ENCODE assay signal across 8 cellular contexts in the genomic region with DNA sequence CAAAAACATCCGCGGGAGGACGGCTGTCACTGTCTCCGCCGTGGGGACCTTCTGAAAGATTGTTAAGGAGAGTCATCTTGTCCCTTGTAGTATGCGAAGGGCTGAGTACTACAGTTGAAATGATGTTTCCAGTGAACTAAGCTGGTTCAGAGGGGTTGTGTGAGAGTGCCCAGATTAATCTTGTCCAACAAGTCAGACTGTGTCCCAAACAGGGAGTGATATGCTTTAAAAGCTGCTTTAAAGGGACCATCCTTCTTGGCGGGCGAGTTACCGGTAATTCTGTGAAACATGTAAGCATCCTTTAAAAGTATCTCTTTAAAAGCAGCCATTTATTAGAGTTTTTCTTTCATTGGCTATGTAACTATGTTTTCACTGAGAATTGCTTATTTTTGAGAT. TPM values are rescaled to one million over a fixed set of nuclear protein-coding genes. Genes with fewer than 3 reads are reported as not detected.
A peak's percentile ranks its signal among the peaks of the same experiment; 100 is the strongest.
DNase-seq lines count a peak whose midpoint lies in the region; ATAC-seq and TF ChIP-seq lines count a peak whose summit lies in the region.

No MANE protein-coding gene starts in this region.

- H3K27ac ChIP-seq in SK-N-SH (ENCODE audit: low read depth in 2 of 2, low read length in 1 of 2): peak overlapping the region; percentile 75 to 88; a peak in 3 of 4 replicates

- H3F3A ChIP-seq in SK-N-SH (replicated peaks; ENCODE audit: insufficient read depth): peaks cover 3% of the 10 kb centered on the region

- no peaks in the 10 kb centered on the region for H3K36me3 ChIP-seq in GM06990 (ENCODE audit: control insufficient read depth, insufficient read depth, low read length)
- H3K36me3 ChIP-seq in SK-N-SH (replicated peaks in 1 of 2; ENCODE audit: control insufficient read depth in 1 of 2, insufficient read depth in 2 of 2, low read length in 1 of 2): peaks cover 0 to 13% of the 10 kb centered on the region in 2 experiments

- TF ChIP-seq RAD21 in SK-N-SH (IDR thresholded peaks at IDR 0.05; ENCODE audit: low read length): no peak

- in situ Hi-C loops in GM13976 (cut with MboI; ENCODE audit: low sequenced_read_pairs, unreplicated experiment): no loop called here

- H3K4me1 ChIP-seq in SK-N-SH (ENCODE audit: control insufficient read depth in 1 of 2, insufficient read depth in 2 of 2, low read depth in 1 of 2, low read length in 1 of 2): peaks cover 3 to 6% of the 10 kb centered on the region in 2 experiments; a peak in 3 of 4 replicates

- H3K27me3 ChIP-seq in GM06990 (replicated peaks; ENCODE audit: control insufficient read depth, insufficient read depth, low read length) (no peaks in the 10 kb centered on the region), SK-N-SH (ENCODE audit: insufficient read depth) (no peaks in the 10 kb centered on the region)

- H3K36me3 Mint-ChIP-seq in progenitor cell of endocrine pancreas (ENCODE audit: insufficient read depth): no peaks in the 10 kb centered on the region

- no peaks in the 10 kb centered on the region for H3K27me3 Mint-ChIP-seq in progenitor cell of endocrine pancreas

- peaks cover 43% of the 10 kb centered on the region for H4K20me1 ChIP-seq in SK-N-SH (ENCODE audit: insufficient read depth)

- H3K4me1 Mint-ChIP-seq in progenitor cell of endocrine pancreas (ENCODE audit: low read depth): peaks cover 15% of the 10 kb centered on the region

- WGBS in SK-N-SH (ENCODE audit: low lambda C conversion rate): 14% methylated on average over 9 of the region's 9 CpGs

- H3K79me2 ChIP-seq in SK-N-SH (ENCODE audit: insufficient read depth): peaks cover 67% of the 10 kb centered on the region

- no peak for TF ChIP-seq EP300 in SK-N-SH (IDR thresholded peaks at IDR 0.05; ENCODE audit: borderline replicate concordance in 1 of 2, low read depth in 1 of 2, low read length in 1 of 2)

- no peak for ATAC-seq in HG03521 (IDR thresholded peaks at IDR 0.05; ENCODE audit: unreplicated experiment)

- POLR2A ChIA-PET in SK-N-SH (lab: Yijun Ruan, JAX): no interaction called here

- peak overlapping the region; percentile 99 for H3K4me3 Mint-ChIP-seq in progenitor cell of endocrine pancreas (ENCODE audit: low read depth)

- H3K27ac Mint-ChIP-seq in progenitor cell of endocrine pancreas: peak overlapping the region; percentile 98

- CTCF ChIA-PET in SK-N-SH (lab: Yijun Ruan, JAX): interaction anchor here (0.6 to 2.2 kb wide), 2 partner anchors 173 to 177 kb away, joined by 3 to 7 read pairs; no protein-coding TSS in a partner anchor

- no peaks in the 10 kb centered on the region for H3K9me3 Mint-ChIP-seq in progenitor cell of endocrine pancreas (ENCODE audit: low read depth)

- H3K4me2 ChIP-seq in SK-N-SH: peak overlapping the region; percentile 82

- H3K4me3 ChIP-seq in GM06990 (replicated peaks; ENCODE audit: low read depth, low read length) (peak overlapping the region; percentile 95), SK-N-SH (ENCODE audit: low read depth in 2 of 2, low read length in 1 of 2) (peak overlapping the region; percentile 73 to 98), fibroblast of mammary gland (ENCODE audit: control insufficient read depth, low read depth, low read length) (peak overlapping the region; percentile 93)

- no peak for DNase-seq in GM06990 (ENCODE audit: extremely low read depth, insufficient read length)
- DNase-seq in SK-N-SH: no peak
- no peak for DNase-seq in fibroblast of mammary gland (ENCODE audit: low read depth)
- DNase-seq in progenitor cell of endocrine pancreas (ENCODE audit: low spot score, unreplicated experiment): no peak
- no peak for DNase-seq in NCI-H748 treated with DMSO at 0.1 percent for 48 hours (lab: John Stamatoyannopoulos, UW)
- no peak for DNase-seq in GM13976 (ENCODE audit: low spot score)
- no peak for DNase-seq in midbrain (lab: John Stamatoyannopoulos, UW)

- H2AFZ ChIP-seq in SK-N-SH (ENCODE audit: low read depth): no peak overlapping the region

- H3K9ac ChIP-seq in SK-N-SH: peak overlapping the region; percentile 94

- H3K9me3 ChIP-seq in SK-N-SH: no peaks in the 10 kb centered on the region

- no peak for TF ChIP-seq CTCF in GM06990 (IDR thresholded peaks at IDR 0.05; ENCODE audit: insufficient read depth, low read length, poor library complexity, severe bottlenecking)
- no peak for TF ChIP-seq CTCF in SK-N-SH (IDR thresholded peaks at IDR 0.05)
- no peak for TF ChIP-seq CTCF in fibroblast of mammary gland (conservative IDR thresholded peaks at IDR 0.05; ENCODE audit: control insufficient read depth, insufficient read depth, low read depth, low read length)
- no peak for TF ChIP-seq CTCF in progenitor cell of endocrine pancreas (IDR thresholded peaks at IDR 0.05; ENCODE audit: unreplicated experiment)
- TF ChIP-seq CTCF in GM13976 (IDR thresholded peaks at IDR 0.05; ENCODE audit: borderline replicate concordance, control extremely low read depth, extremely low read depth, insufficient read depth, missing control alignments): no peak

- H3K9me2 ChIP-seq in SK-N-SH: no peaks in the 10 kb centered on the region

TF ChIP-seq in SK-N-SH, 30 proteins besides CTCF, POLR2A, EP300 and RAD21 (continues in another document):
- TF ChIP-seq TEAD4 (IDR thresholded peaks at IDR 0.05; ENCODE audit: borderline replicate concordance, insufficient read depth): no peak
- no peak for TF ChIP-seq FOXJ3 (CRISPR knock-in tag; IDR thresholded peaks at IDR 0.05)
- no peak for TF ChIP-seq RCOR1 (IDR thresholded peaks at IDR 0.05; ENCODE audit: low read length)
- no peak for TF ChIP-seq ZBTB33 (IDR thresholded peaks at IDR 0.05; ENCODE audit: borderline replicate concordance, low read depth)
- TF ChIP-seq MEF2A (IDR thresholded peaks at IDR 0.05; ENCODE audit: borderline replicate concordance, low read depth): no peak
- no peak for TF ChIP-seq EZH2phosphoT487 (IDR thresholded peaks at IDR 0.05; ENCODE audit: borderline replicate concordance, low read depth)
- TF ChIP-seq REST (IDR thresholded peaks at IDR 0.05; ENCODE audit: low read depth, low read length): no peak
- TF ChIP-seq FOXM1 (IDR thresholded peaks at IDR 0.05; ENCODE audit: low read depth): no peak
- TF ChIP-seq, protein P1, sequence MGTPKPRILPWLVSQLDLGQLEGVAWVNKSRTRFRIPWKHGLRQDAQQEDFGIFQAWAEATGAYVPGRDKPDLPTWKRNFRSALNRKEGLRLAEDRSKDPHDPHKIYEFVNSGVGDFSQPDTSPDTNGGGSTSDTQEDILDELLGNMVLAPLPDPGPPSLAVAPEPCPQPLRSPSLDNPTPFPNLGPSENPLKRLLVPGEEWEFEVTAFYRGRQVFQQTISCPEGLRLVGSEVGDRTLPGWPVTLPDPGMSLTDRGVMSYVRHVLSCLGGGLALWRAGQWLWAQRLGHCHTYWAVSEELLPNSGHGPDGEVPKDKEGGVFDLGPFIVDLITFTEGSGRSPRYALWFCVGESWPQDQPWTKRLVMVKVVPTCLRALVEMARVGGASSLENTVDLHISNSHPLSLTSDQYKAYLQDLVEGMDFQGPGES (IDR thresholded peaks at IDR 0.05; ENCODE audit: low read depth, low read length): no peak

RNA-seq across cellular contexts. Expression of gene WDR20, which starts 1.1 kb away (rescaled TPM):
- polyA plus RNA-seq in SK-N-SH (2012; rRNA removed): 12.4 and 17.2 TPM in 2 replicates
- polyA plus RNA-seq in SK-N-SH (2012; cell fraction: cytosol; rRNA removed): 11.3 and 12.9 TPM in 2 replicates
- polyA plus RNA-seq in SK-N-SH (2012; cell fraction: nucleus; rRNA removed): 13.3 and 18.9 TPM in 2 replicates
- total RNA-seq in progenitor cell of endocrine pancreas: 34.6 and 34.9 TPM in 2 replicates

RNA-seq across cellular contexts. Expression of gene HSP90AA1, which starts 53.9 kb away (rescaled TPM):
- polyA plus RNA-seq in SK-N-SH (2012; rRNA removed): 269 and 298 TPM in 2 replicates
- polyA plus RNA-seq in SK-N-SH (2012; cell fraction: cytosol; rRNA removed): 408 and 501 TPM in 2 replicates
- polyA plus RNA-seq in SK-N-SH (2012; cell fraction: nucleus; rRNA removed): 123 and 208 TPM in 2 replicates
- total RNA-seq in progenitor cell of endocrine pancreas: 796 and 811 TPM in 2 replicates
